Comparison of ENCODE assay signal across 15 cellular contexts in the genomic region with DNA sequence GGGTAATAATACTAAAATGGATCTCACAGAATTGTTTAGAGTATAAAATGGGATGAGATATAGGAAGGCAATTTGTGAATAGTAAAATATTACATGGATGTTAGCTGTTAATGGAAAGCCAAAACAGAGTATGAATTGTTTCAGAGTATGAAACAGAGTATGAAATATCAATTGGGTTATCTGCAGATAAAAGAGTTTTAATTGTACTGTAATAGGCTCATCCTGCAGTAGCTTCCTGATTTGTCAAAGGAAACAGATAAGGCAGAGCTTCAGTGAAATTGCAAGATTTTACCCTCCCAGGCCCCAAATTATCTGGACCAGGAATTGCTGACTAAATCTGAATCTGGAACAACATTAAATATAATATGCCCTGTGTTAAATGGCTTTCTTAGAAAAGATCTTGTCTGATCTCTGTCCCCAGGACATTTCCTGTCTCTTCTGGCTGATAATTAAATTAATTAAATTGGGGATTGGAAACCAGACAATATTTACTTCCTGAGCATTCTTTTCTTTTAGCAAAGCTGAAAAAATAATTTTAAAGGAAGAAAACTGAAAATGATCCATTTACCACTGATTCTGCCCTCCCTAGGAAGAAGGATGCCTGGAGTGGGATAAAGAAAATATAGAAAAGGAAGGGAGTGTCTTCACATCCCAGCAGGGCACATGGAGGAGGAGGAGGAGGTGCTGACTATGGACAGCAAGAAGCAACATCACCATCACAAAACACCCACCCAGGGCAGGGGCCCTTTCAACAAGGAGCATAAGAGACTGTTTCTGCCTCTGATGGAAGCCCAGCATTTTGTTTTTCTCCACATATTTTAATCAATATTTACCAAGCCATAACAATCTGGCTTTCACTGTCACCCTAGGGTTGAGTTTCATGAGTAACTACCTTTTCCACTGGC. TPM values are rescaled to one million over a fixed set of nuclear protein-coding genes. Genes with fewer than 3 reads are reported as not detected.
DNase-seq lines count a peak whose midpoint lies in the region; ATAC-seq and TF ChIP-seq lines count a peak whose summit lies in the region.
"Had no signal": no experiment of that assay in that cellular context is flagged by ENCODE, and none has a peak within 500 bp of the region (broad histone marks: within the 10 kb centered on the region; RNA-seq: fewer than 3 reads in every experiment).

No MANE protein-coding gene starts in this region.

- no peak overlapping the region for H3K4me3 Mint-ChIP-seq in GM23338
- no peak overlapping the region for H3K4me3 Mint-ChIP-seq in neural crest cell
- H3K4me3 Mint-ChIP-seq in Calu3 (ENCODE audit: low read depth, unreplicated experiment): no peak overlapping the region
- H3K4me3 Mint-ChIP-seq: CD4-positive, CD25-positive, alpha-beta regulatory T cell had no signal

- H3K9me3 Mint-ChIP-seq in GM23338 (no peaks in the 10 kb centered on the region), neural crest cell (peaks cover 13% of the 10 kb centered on the region), Calu3 (ENCODE audit: low read depth, unreplicated experiment) (peaks cover 6% of the 10 kb centered on the region)

- TF ChIP-seq CTCF in GM23338 (conservative IDR thresholded peaks at IDR 0.05; ENCODE audit: low read depth in 2 of 2): no peak
- no peak for TF ChIP-seq CTCF in neural crest cell (conservative IDR thresholded peaks at IDR 0.05)
- TF ChIP-seq CTCF in Calu3 (IDR thresholded peaks at IDR 0.05; ENCODE audit: unreplicated experiment): no peak

- DNase-seq in GM23338 (ENCODE audit: low spot score) (peak; percentile 27), neural crest cell (ENCODE audit: low read depth, low spot score) (no peak), Calu3 (no peak), NCI-H2029 (lab: John Stamatoyannopoulos, UW) (no peak), NCI-H82 (lab: John Stamatoyannopoulos, UW) (no peak)
- DNase-seq: AML-193; CD4-positive, CD25-positive, alpha-beta regulatory T cell had no signal

- BruUV-seq in Calu3 (replicated peaks; lab: Mats Ljungman, UMichigan): no TSS peak

- no peaks in the 10 kb centered on the region; the same call in 1 of the 2 replicates for H3K79me2 ChIP-seq in GM23338 (replicated peaks; ENCODE audit: insufficient read depth)

- H3K4me1 Mint-ChIP-seq in GM23338 (peaks cover 31% of the 10 kb centered on the region), neural crest cell (peaks cover 71% of the 10 kb centered on the region), Calu3 (ENCODE audit: low read depth, unreplicated experiment) (no peaks in the 10 kb centered on the region)
- H3K4me1 Mint-ChIP-seq: CD4-positive, CD25-positive, alpha-beta regulatory T cell had no signal

- H3K4me1 ChIP-seq in GM23338 (ENCODE audit: insufficient read depth): peaks cover 13% of the 10 kb centered on the region
- H3K4me1 ChIP-seq: A549; BLaER1 treated with 17β-estradiol and CSF1 and Interleukin-3, amounts not matched to agents 10 nM and 100 nM; HAP-1 had no signal

- no peaks in the 10 kb centered on the region for H3F3A ChIP-seq in GM23338 (replicated peaks; ENCODE audit: low read depth)

- H3K36me3 ChIP-seq in GM23338 (ENCODE audit: insufficient read depth): no peaks in the 10 kb centered on the region
- H3K36me3 ChIP-seq: BLaER1 treated with 17β-estradiol and CSF1 and Interleukin-3, amounts not matched to agents 10 nM and 100 nM; HAP-1 had no signal

- peak overlapping the region; percentile 61 for H3K4me2 ChIP-seq in GM23338
- H3K4me2 ChIP-seq: A549; BLaER1 treated with 17β-estradiol and CSF1 and Interleukin-3, amounts not matched to agents 10 nM and 100 nM had no signal

- H3K27me3 Mint-ChIP-seq in GM23338 (ENCODE audit: insufficient read depth, low read depth, poor library complexity) (no peaks in the 10 kb centered on the region), neural crest cell (ENCODE audit: low read depth) (no peaks in the 10 kb centered on the region), Calu3 (ENCODE audit: unreplicated experiment) (no peaks in the 10 kb centered on the region)
- H3K27me3 Mint-ChIP-seq: CD4-positive, CD25-positive, alpha-beta regulatory T cell had no signal

- H3K36me3 Mint-ChIP-seq in GM23338 (ENCODE audit: low read depth) (peaks cover 11% of the 10 kb centered on the region), neural crest cell (ENCODE audit: low read depth) (peaks cover 53% of the 10 kb centered on the region), Calu3 (ENCODE audit: insufficient read depth, unreplicated experiment) (no peaks in the 10 kb centered on the region)
- H3K36me3 Mint-ChIP-seq: CD4-positive, CD25-positive, alpha-beta regulatory T cell had no signal

- no peak overlapping the region for H2AFZ ChIP-seq in GM23338

- H4K20me1 ChIP-seq in GM23338 (replicated peaks; ENCODE audit: insufficient read depth): no peaks in the 10 kb centered on the region
- H4K20me1 ChIP-seq: BLaER1 treated with 17β-estradiol and CSF1 and Interleukin-3, amounts not matched to agents 10 nM and 100 nM had no signal

- no peak overlapping the region for H3K4me3 ChIP-seq in GM23338
- H3K4me3 ChIP-seq: A549; BLaER1 treated with 17β-estradiol and CSF1 and Interleukin-3, amounts not matched to agents 10 nM and 100 nM; GM12878; HAP-1 had no signal

- ATAC-seq in GM23338: peak; percentile 74
- peak; percentile 21; the same call in 1 of the 3 replicates for ATAC-seq in SK-N-SH treated with all-trans-retinoic acid at 6 μM for 48 hours
- ATAC-seq in GM21723 (IDR thresholded peaks at IDR 0.05; ENCODE audit: unreplicated experiment): no peak
- ATAC-seq: A549, GM12878, HepG2 had no signal

- H3K27ac Mint-ChIP-seq in GM23338 (no peak overlapping the region), neural crest cell (ENCODE audit: unreplicated experiment) (peak overlapping the region; percentile 7), Calu3 (ENCODE audit: unreplicated experiment) (no peak overlapping the region)
- H3K27ac Mint-ChIP-seq: CD4-positive, CD25-positive, alpha-beta regulatory T cell had no signal

- no peaks in the 10 kb centered on the region for H3K27me3 ChIP-seq in GM23338 (ENCODE audit: insufficient read depth)
- H3K27me3 ChIP-seq: BLaER1 treated with 17β-estradiol and CSF1 and Interleukin-3, amounts not matched to agents 10 nM and 100 nM had no signal

- H3K27ac ChIP-seq in GM23338 (ENCODE audit: low read depth): no peak overlapping the region
- H3K27ac ChIP-seq: A549; BLaER1 treated with 17β-estradiol and CSF1 and Interleukin-3, amounts not matched to agents 10 nM and 100 nM had no signal

- H3K9me2 ChIP-seq in GM23338 (ENCODE audit: insufficient read depth): peaks cover 4% of the 10 kb centered on the region; the same call in 1 of the 2 replicates

- CTCF ChIA-PET in Calu3 (lab: Charles Lee): interaction anchor here (0.8 kb wide), 1 partner anchor 13 kb away, joined by 3 read pairs; no protein-coding TSS in a partner anchor

- intact Hi-C loops in Calu3 (cut with micrococcal nuclease; ENCODE audit: unreplicated experiment): no loop called here

TF ChIP-seq in GM23338, 12 proteins besides CTCF, POLR2A, EP300 and RAD21:
- TF ChIP-seq ZNF114 (CRISPR knock-in tag; IDR thresholded peaks at IDR 0.05) (no peak), STAT1 (IDR thresholded peaks at IDR 0.05; ENCODE audit: unreplicated experiment) (no peak)

TF ChIP-seq in SK-N-SH treated with all-trans-retinoic acid at 6 μM for 48 hours, 23 proteins besides CTCF, POLR2A, EP300 and RAD21 (continues in another document):
- TF ChIP-seq ZFP3 (CRISPR knock-in tag; IDR thresholded peaks at IDR 0.05) (no peak), ARNTL (CRISPR knock-in tag; IDR thresholded peaks at IDR 0.05; ENCODE audit: borderline replicate concordance, low read depth) (0 out of 2 replicates have a peak, but pooled peaks have one; percentile 53), CSRNP3 (CRISPR knock-in tag; IDR thresholded peaks at IDR 0.05) (peak; percentile 42), PATZ1 (CRISPR knock-in tag; IDR thresholded peaks at IDR 0.05; ENCODE audit: borderline replicate concordance) (no peak), OSR1 (CRISPR knock-in tag; IDR thresholded peaks at IDR 0.05) (no peak)

RNA-seq across cellular contexts. Expression of gene PTN, which starts 18.5 kb away (rescaled TPM):
- 18.5 and 20.1 TPM in 2 replicates for total RNA-seq in GM23338 (2014; rRNA removed; shearing (Covaris generic))
- polyA plus RNA-seq in GM23338 (2016; fragmentation: Nextera tagmentation; extraction: Ambion mirVana): 39.4 and 42.2 TPM in 2 replicates
- total RNA-seq in neural crest cell (228 and 240 TPM in 2 replicates), Calu3 (2022) (0.35 and 0.54 TPM in 2 replicates)
- total RNA-seq: CD4-positive, CD25-positive, alpha-beta regulatory T cell; G401; GM12878; HepG2 had no signal
- polyA plus RNA-seq: A549, HepG2 had no signal

Comparison
In these comparisons a context has a peak if more than half of its experiments do, and no peak if none do; other contexts are left out.
1. RNA of gene PTN, which starts 18.5 kb away (total RNA-seq): 228 to 240 TPM in neural crest cell and 18.5 to 20.1 TPM in GM23338; 0.35 to 0.54 TPM in Calu3; every median in the first group is over 10 times any median in the second.